1 cellular context compared by ENCODE assay signal in genomic region chr21:33230518-33231324, GRCh38.
TF ChIP-seq lines count a peak whose summit lies in the region.

No MANE protein-coding gene starts in this region.

TF ChIP-seq in HEK293, 187 proteins besides CTCF, POLR2A, EP300 and RAD21 (continued from another document and continues in another):
- no peak for TF ChIP-seq PBX3 (CRISPR knock-in tag; IDR thresholded peaks at IDR 0.05)
- TF ChIP-seq MEIS1 (CRISPR knock-in tag; IDR thresholded peaks at IDR 0.05; ENCODE audit: borderline replicate concordance): no peak
- TF ChIP-seq ZFP69B (tag by site-specific recombination; IDR thresholded peaks at IDR 0.05): no peak
- no peak for TF ChIP-seq ZNF513 (tag by site-specific recombination; IDR thresholded peaks at IDR 0.05)
- TF ChIP-seq ZNF132 (tag by site-specific recombination; IDR thresholded peaks at IDR 0.05; ENCODE audit: borderline replicate concordance): no peak
- TF ChIP-seq ZEB2 (tag by site-specific recombination; IDR thresholded peaks at IDR 0.05): 0 out of 2 replicates have a peak, but pooled peaks have one; percentile 68
- no peak for TF ChIP-seq ZNF830 (tag by site-specific recombination; IDR thresholded peaks at IDR 0.05; ENCODE audit: low read depth)
- no peak for TF ChIP-seq ZNF26 (tag by site-specific recombination; IDR thresholded peaks at IDR 0.05)
- 0 out of 2 replicates have a peak, but pooled peaks have one; percentile 12 for TF ChIP-seq SP7 (tag by site-specific recombination; IDR thresholded peaks at IDR 0.05)
- no peak for TF ChIP-seq ZNF391 (tag by site-specific recombination; IDR thresholded peaks at IDR 0.05; ENCODE audit: borderline replicate concordance, low read depth)
- no peak for TF ChIP-seq ZNF121 (tag by site-specific recombination; IDR thresholded peaks at IDR 0.05)
- TF ChIP-seq TRIM28 (IDR thresholded peaks at IDR 0.05; ENCODE audit: borderline replicate concordance, low read length): no peak
- no peak for TF ChIP-seq ZNF610 (tag by site-specific recombination; IDR thresholded peaks at IDR 0.05; ENCODE audit: borderline replicate concordance)
- TF ChIP-seq ZNF10 (tag by site-specific recombination; IDR thresholded peaks at IDR 0.05): no peak
- no peak for TF ChIP-seq ELK4 (IDR thresholded peaks at IDR 0.05; ENCODE audit: borderline replicate concordance, low read depth, low read length)
- TF ChIP-seq ZBTB26 (tag by site-specific recombination; optimal IDR thresholded peaks at IDR 0.05): no peak
- TF ChIP-seq SETDB1 (IDR thresholded peaks at IDR 0.05; ENCODE audit: insufficient read length, low read length): no peak
- no peak for TF ChIP-seq ZNF311 (tag by site-specific recombination; IDR thresholded peaks at IDR 0.05; ENCODE audit: borderline replicate concordance)
- TF ChIP-seq ZNF596 (tag by site-specific recombination; IDR thresholded peaks at IDR 0.05): no peak
- no peak for TF ChIP-seq ZNF621 (tag by site-specific recombination; IDR thresholded peaks at IDR 0.05)
- TF ChIP-seq ZNF701 (tag by site-specific recombination; IDR thresholded peaks at IDR 0.05): no peak
- TF ChIP-seq SP2 (tag by site-specific recombination; IDR thresholded peaks at IDR 0.05): peak; percentile 46
- no peak for TF ChIP-seq ZSCAN4 (tag by site-specific recombination; IDR thresholded peaks at IDR 0.05)
- TF ChIP-seq ZNF639 (tag by site-specific recombination; IDR thresholded peaks at IDR 0.05): no peak; the same call in 1 of the 2 replicates
- no peak for TF ChIP-seq KLF7 (tag by site-specific recombination; IDR thresholded peaks at IDR 0.05; ENCODE audit: borderline replicate concordance)
- TF ChIP-seq ZNF202 (tag by site-specific recombination; IDR thresholded peaks at IDR 0.05; ENCODE audit: borderline replicate concordance): no peak
- TF ChIP-seq MYNN (tag by site-specific recombination; IDR thresholded peaks at IDR 0.05; ENCODE audit: borderline replicate concordance): no peak
- no peak for TF ChIP-seq ZNF654 (tag by site-specific recombination; IDR thresholded peaks at IDR 0.05; ENCODE audit: low read depth)
- TF ChIP-seq ZNF626 (tag by site-specific recombination; IDR thresholded peaks at IDR 0.05): no peak
- no peak for TF ChIP-seq ZBTB21 (tag by site-specific recombination; IDR thresholded peaks at IDR 0.05)
- TF ChIP-seq ZNF146 (tag by site-specific recombination; IDR thresholded peaks at IDR 0.05): no peak
- TF ChIP-seq, protein P1, sequence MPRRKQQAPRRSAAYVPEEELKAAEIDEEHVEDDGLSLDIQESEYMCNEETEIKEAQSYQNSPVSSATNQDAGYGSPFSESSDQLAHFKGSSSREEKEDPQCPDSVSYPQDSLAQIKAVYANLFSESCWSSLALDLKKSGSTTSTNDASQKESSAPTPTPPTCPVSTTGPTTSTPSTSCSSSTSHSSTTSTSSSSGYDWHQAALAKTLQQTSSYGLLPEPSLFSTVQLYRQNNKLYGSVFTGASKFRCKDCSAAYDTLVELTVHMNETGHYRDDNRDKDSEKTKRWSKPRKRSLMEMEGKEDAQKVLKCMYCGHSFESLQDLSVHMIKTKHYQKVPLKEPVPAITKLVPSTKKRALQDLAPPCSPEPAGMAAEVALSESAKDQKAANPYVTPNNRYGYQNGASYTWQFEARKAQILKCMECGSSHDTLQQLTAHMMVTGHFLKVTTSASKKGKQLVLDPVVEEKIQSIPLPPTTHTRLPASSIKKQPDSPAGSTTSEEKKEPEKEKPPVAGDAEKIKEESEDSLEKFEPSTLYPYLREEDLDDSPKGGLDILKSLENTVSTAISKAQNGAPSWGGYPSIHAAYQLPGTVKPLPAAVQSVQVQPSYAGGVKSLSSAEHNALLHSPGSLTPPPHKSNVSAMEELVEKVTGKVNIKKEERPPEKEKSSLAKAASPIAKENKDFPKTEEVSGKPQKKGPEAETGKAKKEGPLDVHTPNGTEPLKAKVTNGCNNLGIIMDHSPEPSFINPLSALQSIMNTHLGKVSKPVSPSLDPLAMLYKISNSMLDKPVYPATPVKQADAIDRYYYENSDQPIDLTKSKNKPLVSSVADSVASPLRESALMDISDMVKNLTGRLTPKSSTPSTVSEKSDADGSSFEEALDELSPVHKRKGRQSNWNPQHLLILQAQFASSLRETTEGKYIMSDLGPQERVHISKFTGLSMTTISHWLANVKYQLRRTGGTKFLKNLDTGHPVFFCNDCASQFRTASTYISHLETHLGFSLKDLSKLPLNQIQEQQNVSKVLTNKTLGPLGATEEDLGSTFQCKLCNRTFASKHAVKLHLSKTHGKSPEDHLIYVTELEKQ (tag by site-specific recombination; IDR thresholded peaks at IDR 0.05; ENCODE audit: borderline replicate concordance): 0 out of 2 replicates have a peak, but pooled peaks have one; percentile 20
- TF ChIP-seq ZFP37 (tag by site-specific recombination; IDR thresholded peaks at IDR 0.05): no peak
- peak; percentile 42; the same call in 1 of the 2 replicates for TF ChIP-seq BCL11B (tag by site-specific recombination; IDR thresholded peaks at IDR 0.05; ENCODE audit: low read depth)
- no peak for TF ChIP-seq SCRT1 (tag by site-specific recombination; IDR thresholded peaks at IDR 0.05; ENCODE audit: borderline replicate concordance)
- TF ChIP-seq ZNF549 (tag by site-specific recombination; IDR thresholded peaks at IDR 0.05): no peak
- TF ChIP-seq ZNF335 (tag by site-specific recombination; conservative IDR thresholded peaks at IDR 0.05): peak; percentile 96
- TF ChIP-seq, protein P2, sequence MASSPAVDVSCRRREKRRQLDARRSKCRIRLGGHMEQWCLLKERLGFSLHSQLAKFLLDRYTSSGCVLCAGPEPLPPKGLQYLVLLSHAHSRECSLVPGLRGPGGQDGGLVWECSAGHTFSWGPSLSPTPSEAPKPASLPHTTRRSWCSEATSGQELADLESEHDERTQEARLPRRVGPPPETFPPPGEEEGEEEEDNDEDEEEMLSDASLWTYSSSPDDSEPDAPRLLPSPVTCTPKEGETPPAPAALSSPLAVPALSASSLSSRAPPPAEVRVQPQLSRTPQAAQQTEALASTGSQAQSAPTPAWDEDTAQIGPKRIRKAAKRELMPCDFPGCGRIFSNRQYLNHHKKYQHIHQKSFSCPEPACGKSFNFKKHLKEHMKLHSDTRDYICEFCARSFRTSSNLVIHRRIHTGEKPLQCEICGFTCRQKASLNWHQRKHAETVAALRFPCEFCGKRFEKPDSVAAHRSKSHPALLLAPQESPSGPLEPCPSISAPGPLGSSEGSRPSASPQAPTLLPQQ (tag by site-specific recombination; IDR thresholded peaks at IDR 0.05): no peak
- TF ChIP-seq ZNF530 (tag by site-specific recombination; IDR thresholded peaks at IDR 0.05; ENCODE audit: low read depth): no peak
- TF ChIP-seq ZNF837 (tag by site-specific recombination; IDR thresholded peaks at IDR 0.05): no peak
- TF ChIP-seq, protein P3, sequence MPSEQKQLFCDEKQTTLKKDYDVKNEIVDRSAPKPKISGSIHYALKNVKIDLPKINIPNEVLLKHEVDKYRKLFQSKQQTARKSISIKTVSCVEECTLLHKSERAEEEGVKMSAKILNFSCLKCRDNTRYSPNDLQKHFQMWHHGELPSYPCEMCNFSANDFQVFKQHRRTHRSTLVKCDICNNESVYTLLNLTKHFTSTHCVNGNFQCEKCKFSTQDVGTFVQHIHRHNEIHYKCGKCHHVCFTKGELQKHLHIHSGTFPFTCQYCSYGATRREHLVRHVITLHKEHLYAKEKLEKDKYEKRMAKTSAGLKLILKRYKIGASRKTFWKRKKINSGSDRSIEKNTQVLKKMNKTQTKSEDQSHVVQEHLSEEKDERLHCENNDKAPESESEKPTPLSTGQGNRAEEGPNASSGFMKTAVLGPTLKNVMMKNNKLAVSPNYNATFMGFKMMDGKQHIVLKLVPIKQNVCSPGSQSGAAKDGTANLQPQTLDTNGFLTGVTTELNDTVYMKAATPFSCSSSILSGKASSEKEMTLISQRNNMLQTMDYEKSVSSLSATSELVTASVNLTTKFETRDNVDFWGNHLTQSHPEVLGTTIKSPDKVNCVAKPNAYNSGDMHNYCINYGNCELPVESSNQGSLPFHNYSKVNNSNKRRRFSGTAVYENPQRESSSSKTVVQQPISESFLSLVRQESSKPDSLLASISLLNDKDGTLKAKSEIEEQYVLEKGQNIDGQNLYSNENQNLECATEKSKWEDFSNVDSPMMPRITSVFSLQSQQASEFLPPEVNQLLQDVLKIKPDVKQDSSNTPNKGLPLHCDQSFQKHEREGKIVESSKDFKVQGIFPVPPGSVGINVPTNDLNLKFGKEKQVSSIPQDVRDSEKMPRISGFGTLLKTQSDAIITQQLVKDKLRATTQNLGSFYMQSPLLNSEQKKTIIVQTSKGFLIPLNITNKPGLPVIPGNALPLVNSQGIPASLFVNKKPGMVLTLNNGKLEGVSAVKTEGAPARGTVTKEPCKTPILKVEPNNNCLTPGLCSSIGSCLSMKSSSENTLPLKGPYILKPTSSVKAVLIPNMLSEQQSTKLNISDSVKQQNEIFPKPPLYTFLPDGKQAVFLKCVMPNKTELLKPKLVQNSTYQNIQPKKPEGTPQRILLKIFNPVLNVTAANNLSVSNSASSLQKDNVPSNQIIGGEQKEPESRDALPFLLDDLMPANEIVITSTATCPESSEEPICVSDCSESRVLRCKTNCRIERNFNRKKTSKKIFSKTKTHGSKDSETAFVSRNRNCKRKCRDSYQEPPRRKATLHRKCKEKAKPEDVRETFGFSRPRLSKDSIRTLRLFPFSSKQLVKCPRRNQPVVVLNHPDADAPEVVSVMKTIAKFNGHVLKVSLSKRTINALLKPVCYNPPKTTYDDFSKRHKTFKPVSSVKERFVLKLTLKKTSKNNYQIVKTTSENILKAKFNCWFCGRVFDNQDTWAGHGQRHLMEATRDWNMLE (tag by site-specific recombination; conservative IDR thresholded peaks at IDR 0.05; ENCODE audit: low read depth): no peak
- peak; percentile 90 for TF ChIP-seq GLIS2 (tag by site-specific recombination; IDR thresholded peaks at IDR 0.05)
- no peak for TF ChIP-seq ZNF560 (tag by site-specific recombination; IDR thresholded peaks at IDR 0.05; ENCODE audit: borderline replicate concordance)
- TF ChIP-seq ZFP3 (tag by site-specific recombination; IDR thresholded peaks at IDR 0.05; ENCODE audit: low read depth): no peak
